ENCODE assay signal across 26 cellular contexts in the genomic region with DNA sequence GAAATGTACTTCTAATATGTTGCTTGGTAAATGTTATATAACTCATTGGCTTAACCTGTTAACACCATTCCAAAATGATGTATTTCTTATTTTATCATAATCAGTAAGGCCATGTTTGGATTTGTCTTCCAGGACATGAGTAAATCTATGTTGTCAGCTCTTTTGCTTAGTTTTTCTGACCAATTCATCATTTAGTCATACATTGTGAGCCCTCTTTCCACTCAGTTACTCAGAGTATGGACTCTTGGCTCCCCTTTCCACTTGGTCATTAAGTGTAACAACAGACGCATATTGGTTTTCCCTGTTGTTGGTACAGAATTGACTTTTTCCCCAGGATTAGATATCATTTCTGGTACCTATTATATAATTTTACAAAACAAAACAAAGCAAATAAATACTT. TPM values are rescaled to one million over a fixed set of nuclear protein-coding genes. Genes with fewer than 3 reads are reported as not detected.
DNase-seq lines count a peak whose midpoint lies in the region; FAIRE-seq and TF ChIP-seq lines count a peak whose summit lies in the region.
"Had no signal": no experiment of that assay in that cellular context is flagged by ENCODE, and none has a peak within 500 bp of the region (broad histone marks: within the 10 kb centered on the region; RNA-seq: fewer than 3 reads in every experiment).

No MANE protein-coding gene starts in this region.

- DNase-seq in GM18507 (ENCODE audit: extremely low spot score, insufficient read length, low read depth) (no peak), bronchial epithelial cell (ENCODE audit: low read depth) (peak; percentile 72), fibroblast of the aortic adventitia (ENCODE audit: low read depth) (peak; percentile 4), stromal cell of bone marrow (ENCODE audit: low read depth) (peak; percentile 13), COLO829 (ENCODE audit: low spot score) (no peak), HFFc6 (no peak), mesothelial cell of epicardium (ENCODE audit: low spot score in 2 of 2, unreplicated experiment in 2 of 2) (no peak)
- DNase-seq: AML-193; CD4-positive, alpha-beta T cell; CD8-positive, alpha-beta T cell; COR-L47; DMS 273 treated with DMSO at 0.1 percent for 48 hours; DMS153; DMS53; DMS79; DND-41; EL; GDM1 had no signal

- H3K27me3 ChIP-seq in bronchial epithelial cell (ENCODE audit: control insufficient read depth, insufficient read depth, low read length) = no peaks in the 10 kb centered on the region
- H3K27me3 ChIP-seq: BLaER1 treated with 17β-estradiol and CSF1 and Interleukin-3, amounts not matched to agents 10 nM and 100 nM had no signal

- FAIRE-seq in GM18507 (lab: Jason Lieb, UNC) (peak; percentile 47), bronchial epithelial cell (lab: Jason Lieb, UNC) (no peak)
- FAIRE-seq: A549, GM12878, GM12892 had no signal

- H3K27ac Mint-ChIP-seq in HFFc6 (no peak overlapping the region), mesothelial cell of epicardium (no peak overlapping the region)
- H3K27ac Mint-ChIP-seq: B cell; CD4-positive, alpha-beta T cell; CD8-positive, alpha-beta T cell had no signal

- H3K9me3 Mint-ChIP-seq in HFFc6 (no peaks in the 10 kb centered on the region; the same call in 1 of the 2 replicates), mesothelial cell of epicardium (peaks cover 4% of the 10 kb centered on the region)
- H3K9me3 Mint-ChIP-seq: CD4-positive, alpha-beta T cell; CD8-positive, alpha-beta T cell had no signal

- H3K4me3 Mint-ChIP-seq in HFFc6 (no peak overlapping the region), mesothelial cell of epicardium (no peak overlapping the region)
- H3K4me3 Mint-ChIP-seq: B cell; CD4-positive, alpha-beta T cell; CD8-positive, alpha-beta T cell had no signal

- H3K27me3 Mint-ChIP-seq in HFFc6 (ENCODE audit: insufficient read depth) = no peaks in the 10 kb centered on the region
- no peaks in the 10 kb centered on the region for H3K27me3 Mint-ChIP-seq in mesothelial cell of epicardium (ENCODE audit: low read depth)
- H3K27me3 Mint-ChIP-seq: CD4-positive, alpha-beta T cell had no signal

- TF ChIP-seq CTCF in bronchial epithelial cell (IDR thresholded peaks at IDR 0.05; ENCODE audit: insufficient read depth, low read length, severe bottlenecking) (no peak), fibroblast of the aortic adventitia (IDR thresholded peaks at IDR 0.05; ENCODE audit: insufficient read depth, low read length) (no peak), HFFc6 (IDR thresholded peaks at IDR 0.05) (no peak), mesothelial cell of epicardium (IDR thresholded peaks at IDR 0.05; ENCODE audit: unreplicated experiment) (no peak)

- no peak overlapping the region for H3K4me3 ChIP-seq in bronchial epithelial cell (ENCODE audit: low read depth, low read length)
- H3K4me3 ChIP-seq in fibroblast of the aortic adventitia (ENCODE audit: low read depth, low read length) = no peak overlapping the region
- H3K4me3 ChIP-seq: A549; BLaER1 treated with 17β-estradiol and CSF1 and Interleukin-3, amounts not matched to agents 10 nM and 100 nM; GM12878 had no signal

- H3K36me3 Mint-ChIP-seq in HFFc6 (ENCODE audit: low read depth) (no peaks in the 10 kb centered on the region), mesothelial cell of epicardium (no peaks in the 10 kb centered on the region)
- H3K36me3 Mint-ChIP-seq: CD8-positive, alpha-beta T cell had no signal

- H3K4me1 Mint-ChIP-seq in HFFc6 (ENCODE audit: low read depth) (no peaks in the 10 kb centered on the region), mesothelial cell of epicardium (peaks cover 2% of the 10 kb centered on the region)

- no peaks in the 10 kb centered on the region for H3K36me3 ChIP-seq in bronchial epithelial cell (ENCODE audit: control insufficient read depth, insufficient read depth, low read length)
- H3K36me3 ChIP-seq: BLaER1 treated with 17β-estradiol and CSF1 and Interleukin-3, amounts not matched to agents 10 nM and 100 nM had no signal

RNA-seq across cellular contexts. Expression of gene CLEC4D, which starts 9.0 kb away (rescaled TPM):
- total RNA-seq in bronchial epithelial cell (not detected in 2 replicates), fibroblast of the aortic adventitia (ENCODE audit: low replicate concordance) (not detected in 2 replicates), mesothelial cell of epicardium (0.13 TPM in 1 of 3 replicates, not detected in the others)
- total RNA-seq in HFFc6 (2021; fragmentation: NEBNext Ultra II Directional; extraction: Animal tissue kit (Norgen Biotek cat#: 25700)) = not detected
- total RNA-seq: A172; B cell; CD4-positive, alpha-beta T cell; CD8-positive, alpha-beta T cell; Daoy; G401; GM12878 had no signal

RNA-seq across cellular contexts. Expression of gene CLEC4E, which starts 36.4 kb away (rescaled TPM):
- total RNA-seq in bronchial epithelial cell (not detected in 2 replicates), fibroblast of the aortic adventitia (ENCODE audit: low replicate concordance) (not detected in 2 replicates), mesothelial cell of epicardium (not detected in 3 replicates)
- total RNA-seq in HFFc6 (2021; fragmentation: NEBNext Ultra II Directional; extraction: Animal tissue kit (Norgen Biotek cat#: 25700)) = not detected
- total RNA-seq: A172; B cell; CD4-positive, alpha-beta T cell; CD8-positive, alpha-beta T cell; Daoy; G401; GM12878 had no signal

RNA-seq across cellular contexts. Expression of gene CLEC6A, which starts 48.6 kb away (rescaled TPM):
- under 0.01 TPM in 1 of 2 replicates, not detected in the other for total RNA-seq in bronchial epithelial cell
- total RNA-seq in fibroblast of the aortic adventitia (ENCODE audit: low replicate concordance) = not detected in 2 replicates
- not detected for total RNA-seq in HFFc6 (2021; fragmentation: NEBNext Ultra II Directional; extraction: Animal tissue kit (Norgen Biotek cat#: 25700))
- total RNA-seq in mesothelial cell of epicardium = not detected in 3 replicates
- total RNA-seq: A172; B cell; CD4-positive, alpha-beta T cell; CD8-positive, alpha-beta T cell; Daoy; G401; GM12878 had no signal

Comparison
In these comparisons a context has a peak if more than half of its experiments do, and no peak if none do; other contexts are left out.
1. DNase-seq: peak in bronchial epithelial cell (single experiment), fibroblast of the aortic adventitia (single experiment) and stromal cell of bone marrow (single experiment); none in GM18507 (single experiment), COLO829 (single experiment), HFFc6 (single experiment) and mesothelial cell of epicardium (0 of 2).